Comparison of ENCODE assay signal across 11 cellular contexts in the genomic region with DNA sequence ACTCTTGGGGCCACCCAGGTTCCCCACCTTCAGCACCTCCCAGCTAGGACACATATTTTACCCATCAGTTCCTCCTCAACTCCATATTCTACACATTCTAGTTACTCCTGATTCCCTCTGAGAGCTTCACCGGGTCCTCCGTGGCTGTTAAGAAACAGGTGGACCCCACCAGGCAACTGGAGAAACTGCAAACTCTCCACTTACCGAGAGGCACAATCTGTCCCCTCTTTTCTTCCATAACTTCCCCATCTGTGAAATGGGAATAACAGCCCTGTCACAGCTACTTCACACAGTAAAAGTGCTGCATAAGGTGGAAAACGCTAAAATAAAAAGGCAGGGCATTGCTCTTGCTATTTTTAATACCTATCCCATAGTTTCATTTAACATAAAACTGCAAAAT. TPM values are rescaled to one million over a fixed set of nuclear protein-coding genes. Genes with fewer than 3 reads are reported as not detected.
A peak's percentile ranks its signal among the peaks of the same experiment; 100 is the strongest.
DNase-seq lines count a peak whose midpoint lies in the region; ATAC-seq, FAIRE-seq and TF ChIP-seq lines count a peak whose summit lies in the region.
"Had no signal": no experiment of that assay in that cellular context is flagged by ENCODE, and none has a peak within 500 bp of the region (broad histone marks: within the 10 kb centered on the region; RNA-seq: fewer than 3 reads in every experiment).

No MANE protein-coding gene starts in this region.

- H3F3A ChIP-seq in smooth muscle cell (ENCODE audit: low read depth) = no peaks in the 10 kb centered on the region

- peaks cover 7% of the 10 kb centered on the region for H3K79me2 ChIP-seq in mammary epithelial cell (ENCODE audit: insufficient read depth, low read length)
- H3K79me2 ChIP-seq in smooth muscle cell (ENCODE audit: low read depth) = no peaks in the 10 kb centered on the region

- intact Hi-C loops in mammary epithelial cell (cut with micrococcal nuclease) (loop anchor here (2.0 to 10.0 kb wide), 2 partner anchors 21 to 197 kb away; a partner anchor contains a TSS), kidney (cut with DNase I) (no loop called here)

- no TSS peak for BruUV-seq in mammary epithelial cell (replicated peaks; lab: Mats Ljungman, UMichigan)

- no peak for TF ChIP-seq CTCF in mammary epithelial cell (conservative IDR thresholded peaks at IDR 0.05 in 1 of 2, IDR thresholded peaks at IDR 0.05 in 1 of 2; ENCODE audit: extremely low read depth in 1 of 2, insufficient read depth in 1 of 2, low read depth in 1 of 2, low read length in 2 of 2)
- no peak for TF ChIP-seq CTCF in kidney (IDR thresholded peaks at IDR 0.05; ENCODE audit: borderline replicate concordance, extremely low read depth, insufficient read depth)
- no peak for TF ChIP-seq CTCF in smooth muscle cell (IDR thresholded peaks at IDR 0.05; ENCODE audit: borderline replicate concordance, insufficient read depth, poor library complexity, severe bottlenecking)

- FAIRE-seq in kidney (lab: Jason Lieb, UNC) = no peak
- FAIRE-seq: GM12878 had no signal

- H3K27me3 ChIP-seq in H7 (ENCODE audit: control insufficient read depth, insufficient read depth, low read length) (no peaks in the 10 kb centered on the region), mammary epithelial cell (ENCODE audit: insufficient read depth, low read length) (no peaks in the 10 kb centered on the region), smooth muscle cell (ENCODE audit: low read depth) (no peaks in the 10 kb centered on the region)

- ATAC-seq in GM18868 (IDR thresholded peaks at IDR 0.05; ENCODE audit: unreplicated experiment) (no peak), GM21717 (IDR thresholded peaks at IDR 0.05; ENCODE audit: unreplicated experiment) (no peak), HG02678 (IDR thresholded peaks at IDR 0.05; ENCODE audit: unreplicated experiment) (no peak)

- DNase-seq in H7 (peak; percentile 43), mammary epithelial cell (no peak), kidney (no peak), smooth muscle cell (lab: John Stamatoyannopoulos, UW; ENCODE audit: unreplicated experiment) (no peak)
- no peak for DNase-seq in activated CD8-positive, alpha-beta memory T cell treated with anti-CD3 and anti-CD28 coated beads, Interleukin-2, amount 50 U/mL, for 48 hours
- DNase-seq: NCI-H2107 had no signal

- no peak overlapping the region for H3K9ac ChIP-seq in mammary epithelial cell (ENCODE audit: insufficient read depth, low read length)
- H3K9ac ChIP-seq in kidney (ENCODE audit: low read length in 2 of 2) = peak overlapping the region; percentile 74 to 81
- H3K9ac ChIP-seq in smooth muscle cell (ENCODE audit: low read depth) = no peak overlapping the region

- dilution Hi-C loops in mammary epithelial cell (cut with HindIII; ENCODE audit: low sequenced_read_pairs) = loop anchor here (25.0 kb wide), 1 partner anchor 195 kb away; a partner anchor contains a TSS

- 24% methylated on average over 4 of the region's 4 CpGs for WGBS in mammary epithelial cell (ENCODE audit: low coverage, missing lambda C conversion rate)
- 12% methylated on average over 4 of the region's 4 CpGs for WGBS in smooth muscle cell (ENCODE audit: low lambda C conversion rate)

- H3K27ac ChIP-seq in mammary epithelial cell (ENCODE audit: insufficient read depth, low read depth, low read length) = no peak overlapping the region
- H3K27ac ChIP-seq in kidney (ENCODE audit: low read depth in 2 of 2, low read length in 2 of 2) = peak overlapping the region in 1 of 2 donors; percentile 28
- no peak overlapping the region for H3K27ac ChIP-seq in smooth muscle cell (ENCODE audit: low read depth)

- H3K36me3 ChIP-seq in H7 (replicated peaks; ENCODE audit: control insufficient read depth, insufficient read depth, low read length) (no peaks in the 10 kb centered on the region), mammary epithelial cell (ENCODE audit: insufficient read depth, low read length) (no peaks in the 10 kb centered on the region), kidney (ENCODE audit: control insufficient read depth in 1 of 2, insufficient read depth in 2 of 2, low read length in 2 of 2) (no peaks in the 10 kb centered on the region), smooth muscle cell (ENCODE audit: low read depth) (no peaks in the 10 kb centered on the region)

- H3K4me3 ChIP-seq in H7 (ENCODE audit: insufficient read depth, low read depth, low read length) (peak overlapping the region; percentile 48), mammary epithelial cell (replicated peaks in 1 of 3; ENCODE audit: insufficient read depth in 1 of 3, low read depth in 2 of 3, low read length in 3 of 3) (peak overlapping the region; percentile 51 to 57 (median 52)), kidney (ENCODE audit: low read length in 2 of 2) (peak overlapping the region; percentile 84 to 93), smooth muscle cell (peak overlapping the region; percentile 65)
- H3K4me3 ChIP-seq: GM12878 had no signal

- H2AFZ ChIP-seq in mammary epithelial cell (ENCODE audit: low read depth, low read length) = peak overlapping the region; percentile 85
- H2AFZ ChIP-seq in smooth muscle cell (ENCODE audit: low read depth) = peak overlapping the region; percentile 49

- H4K20me1 ChIP-seq in mammary epithelial cell (ENCODE audit: insufficient read depth, low read length) = no peaks in the 10 kb centered on the region
- H4K20me1 ChIP-seq in smooth muscle cell (ENCODE audit: low read depth) = no peaks in the 10 kb centered on the region

- peak overlapping the region; percentile 77 for H3K4me2 ChIP-seq in mammary epithelial cell (ENCODE audit: insufficient read depth, low read depth, low read length)
- peak overlapping the region; percentile 93 for H3K4me2 ChIP-seq in smooth muscle cell

- H3K9me3 ChIP-seq in mammary epithelial cell (replicated peaks; ENCODE audit: insufficient read depth, low read length) (no peaks in the 10 kb centered on the region), kidney (ENCODE audit: control insufficient read depth in 1 of 2, low read length in 2 of 2) (no peaks in the 10 kb centered on the region), smooth muscle cell (replicated peaks; ENCODE audit: low read depth) (no peaks in the 10 kb centered on the region)

- CTCF ChIA-PET in mammary epithelial cell (lab: Charles Lee; ENCODE audit: low non-redundant PET) = interaction anchor here (0.6 to 3.3 kb wide), 3 partner anchors 61 to 105 kb away, joined by 3 to 22 read pairs (median 6); no protein-coding TSS in a partner anchor

- in situ Hi-C loops in mammary epithelial cell (cut with MboI; ENCODE audit: low sequenced_read_pairs in 2 of 2) = loop anchor here in 1 of 2 donors (5.0 kb wide), 1 partner anchor 65 kb away; a partner anchor contains a TSS

- peaks cover 14% of the 10 kb centered on the region for H3K4me1 ChIP-seq in mammary epithelial cell (ENCODE audit: insufficient read depth, low read length)
- peaks cover 3 to 10% of the 10 kb centered on the region in 2 donors for H3K4me1 ChIP-seq in kidney (ENCODE audit: control insufficient read depth in 1 of 2, insufficient read depth in 1 of 2, low read depth in 1 of 2, low read length in 2 of 2)
- H3K4me1 ChIP-seq in smooth muscle cell (ENCODE audit: low read depth) = peaks cover 3% of the 10 kb centered on the region

RNA-seq across cellular contexts. Expression of a gene that starts 1.5 kb away (rescaled TPM):
- 66.7 and 79.1 TPM in 2 replicates for total RNA-seq in H7 (2014; rRNA removed; shearing (Covaris generic))
- total RNA-seq in mammary epithelial cell (10 to 100 TPM; 25.3 to 74.5 TPM), kidney (22.9 TPM), smooth muscle cell (16.4 and 18.9 TPM in 2 replicates)
- polyA plus RNA-seq in mammary epithelial cell (27.0 TPM), kidney (ENCODE audit: insufficient read depth, low read depth, low replicate concordance) (210 TPM), smooth muscle cell (26.0 and 29.1 TPM in 2 replicates)
- polyA minus RNA-seq in mammary epithelial cell = 110 TPM

RNA-seq across cellular contexts. Expression of a gene that starts 55.8 kb away (rescaled TPM):
- 0.24 TPM in 1 of 2 replicates, not detected in the other for total RNA-seq in H7 (2014; rRNA removed; shearing (Covaris generic))
- total RNA-seq in mammary epithelial cell = not detected
- 0.05 TPM for polyA plus RNA-seq in mammary epithelial cell
- polyA minus RNA-seq in mammary epithelial cell = not detected
- not detected for total RNA-seq in kidney
- polyA plus RNA-seq in kidney (ENCODE audit: insufficient read depth, low read depth, low replicate concordance) = 2.8 TPM
- not detected in 2 replicates for total RNA-seq in smooth muscle cell
- not detected in 2 replicates for polyA plus RNA-seq in smooth muscle cell
- total RNA-seq: activated T-helper 17 cell treated with anti-CD3 and anti-CD28 coated beads, Interleukin-2, amount 50 U/mL, for 72 hours; GM12878 had no signal
- polyA plus RNA-seq: GM12878 had no signal

Comparison
In these comparisons a context has a peak if more than half of its experiments do, and no peak if none do; other contexts are left out.
1. H3K9ac ChIP-seq: peak in kidney (2 of 2); none in mammary epithelial cell (single experiment) and smooth muscle cell (single experiment).
2. Peak in every context shown above with its lines, with median percentiles within 50 percentile points of each other: H3K4me3 ChIP-seq.